9 cellular contexts compared by ENCODE assay signal in the genomic region with DNA sequence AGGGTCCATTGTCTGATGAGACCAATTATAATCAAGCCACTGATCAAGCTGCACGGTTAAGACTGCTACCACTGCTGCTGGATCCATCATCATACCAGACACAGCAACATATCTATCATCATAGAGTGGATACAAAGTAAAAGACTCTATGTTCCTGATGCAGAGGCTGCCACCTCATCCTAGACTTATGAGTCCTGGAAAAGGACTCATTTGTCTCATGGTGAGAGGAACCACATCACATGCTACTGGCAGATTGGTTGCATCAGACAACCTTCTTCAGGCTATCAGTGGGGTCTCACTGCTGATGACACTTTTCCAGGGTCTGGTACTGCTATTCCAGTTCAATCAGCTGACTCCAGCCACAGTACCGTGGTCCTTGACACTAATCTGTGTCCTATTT.
DNase-seq lines count a peak whose midpoint lies in the region; ATAC-seq and TF ChIP-seq lines count a peak whose summit lies in the region.
"Had no signal": no experiment of that assay in that cellular context is flagged by ENCODE, and none has a peak within 500 bp of the region (broad histone marks: within the 10 kb centered on the region; RNA-seq: fewer than 3 reads in every experiment).

No MANE protein-coding gene starts in this region.

- H3K9ac ChIP-seq in Karpas-422 (ENCODE audit: low read length) (peak overlapping the region; percentile 50), colonic mucosa (ENCODE audit: low read depth in 2 of 2, low read length in 2 of 2) (no peak overlapping the region)

- peaks cover 22% of the 10 kb centered on the region for H3K36me3 Mint-ChIP-seq in activated T-cell treated with anti-CD3 and anti-CD28 coated beads, Interleukin-2, amount 50 U/mL, for 24 hours (ENCODE audit: low read depth)

- H3K36me3 ChIP-seq in Karpas-422 (ENCODE audit: insufficient read depth, low read length) (no peaks in the 10 kb centered on the region), colonic mucosa (no peaks in the 10 kb centered on the region)

- no peaks in the 10 kb centered on the region for H3K9me2 ChIP-seq in Karpas-422 (replicated peaks; ENCODE audit: insufficient read depth, low read length)

- peak overlapping the region; percentile 60 for H3K4me2 ChIP-seq in Karpas-422 (ENCODE audit: low read depth, low read length, poor library complexity, severe bottlenecking)

- intact Hi-C loops in colonic mucosa (cut with DNase I) = no loop called here

- H3K27me3 Mint-ChIP-seq in activated T-cell treated with anti-CD3 and anti-CD28 coated beads, Interleukin-2, amount 50 U/mL, for 24 hours = no peaks in the 10 kb centered on the region

- no peak overlapping the region for H3K4me3 Mint-ChIP-seq in activated T-cell treated with anti-CD3 and anti-CD28 coated beads, Interleukin-2, amount 50 U/mL, for 24 hours

- H2AFZ ChIP-seq in Karpas-422 (ENCODE audit: low read length) = no peak overlapping the region

- no peak for TF ChIP-seq CTCF in colonic mucosa (IDR thresholded peaks at IDR 0.05)

- no peaks in the 10 kb centered on the region for H4K20me1 ChIP-seq in Karpas-422 (ENCODE audit: insufficient read depth, low read depth, low read length)

- H3K27me3 ChIP-seq in Karpas-422 (ENCODE audit: low read length) = no peaks in the 10 kb centered on the region
- no peaks in the 10 kb centered on the region for H3K27me3 ChIP-seq in colonic mucosa

- H3K4me3 ChIP-seq in Karpas-422 (ENCODE audit: low read length) (peak overlapping the region; percentile 33; the same call in 1 of the 2 replicates), colonic mucosa (no peak overlapping the region)

- peaks cover 66% of the 10 kb centered on the region for H3K4me1 ChIP-seq in Karpas-422 (ENCODE audit: low read length)
- peaks cover 13% of the 10 kb centered on the region for H3K4me1 ChIP-seq in colonic mucosa

- peak; percentile 63 for ATAC-seq in stimulated activated naive CD8-positive, alpha-beta T cell treated with anti-CD3 and anti-CD28 coated beads, Interleukin-15, Interleukin-2, amounts not matched to agents 100 U/mL and 50 U/mL, for 24 hours

- no peak for DNase-seq in activated T-cell treated with anti-CD3 and anti-CD28 coated beads, Interleukin-2, amount 50 U/mL, for 24 hours
- no peak for DNase-seq in activated T-cell treated with anti-CD3 and anti-CD28 coated beads, Interleukin-2, amount 50 U/mL, for 1 hour
- DNase-seq in Karpas-422 (no peak), colonic mucosa (no peak), NCI-H82 (lab: John Stamatoyannopoulos, UW) (no peak), OCI-M2 (lab: John Stamatoyannopoulos, UW; ENCODE audit: unreplicated experiment) (no peak)
- peak; percentile 16 for DNase-seq in stimulated activated naive CD8-positive, alpha-beta T cell treated with anti-CD3 and anti-CD28 coated beads, Interleukin-15, Interleukin-2, amounts not matched to agents 100 U/mL and 50 U/mL, for 24 hours
- DNase-seq in activated effector memory CD4-positive, alpha-beta T cell treated with anti-CD3 and anti-CD28 coated beads, Interleukin-2, amount 50 U/mL, for 16 hours = no peak
- DNase-seq: Kasumi-1 had no signal

- peaks cover 90% of the 10 kb centered on the region for H3K4me1 Mint-ChIP-seq in activated T-cell treated with anti-CD3 and anti-CD28 coated beads, Interleukin-2, amount 50 U/mL, for 24 hours (ENCODE audit: low read depth)

- no peaks in the 10 kb centered on the region for H3K9me3 Mint-ChIP-seq in activated T-cell treated with anti-CD3 and anti-CD28 coated beads, Interleukin-2, amount 50 U/mL, for 24 hours

- peak overlapping the region; percentile 77 for H3K27ac ChIP-seq in Karpas-422 (ENCODE audit: low read length)
- H3K27ac ChIP-seq in colonic mucosa = peak overlapping the region; percentile 3

- peak overlapping the region; percentile 88 for H3K27ac Mint-ChIP-seq in activated T-cell treated with anti-CD3 and anti-CD28 coated beads, Interleukin-2, amount 50 U/mL, for 24 hours

- H3K79me2 ChIP-seq in Karpas-422 (ENCODE audit: low read length) = peaks cover 98% of the 10 kb centered on the region

- H3K9me3 ChIP-seq in Karpas-422 (ENCODE audit: low read length) (no peaks in the 10 kb centered on the region), colonic mucosa (no peaks in the 10 kb centered on the region)
